Comparison of ENCODE assay signal across 10 cellular contexts in genomic region chr6:144341831-144342527, GRCh38. TPM values are rescaled to one million over a fixed set of nuclear protein-coding genes. Genes with fewer than 3 reads are reported as not detected.
A peak's percentile ranks its signal among the peaks of the same experiment; 100 is the strongest.
DNase-seq lines count a peak whose midpoint lies in the region; ATAC-seq and TF ChIP-seq lines count a peak whose summit lies in the region.
"Had no signal": no experiment of that assay in that cellular context is flagged by ENCODE, and none has a peak within 500 bp of the region (broad histone marks: within the 10 kb centered on the region; RNA-seq: fewer than 3 reads in every experiment).

No MANE protein-coding gene starts in this region.

- TF ChIP-seq CTCF in adrenal gland (IDR thresholded peaks at IDR 0.05) (no peak), gastrocnemius medialis (IDR thresholded peaks at IDR 0.05 in 4 of 5, conservative IDR thresholded peaks at IDR 0.05 in 1 of 5) (no peak), upper lobe of right lung (IDR thresholded peaks at IDR 0.05) (no peak)

- H3K27me3 ChIP-seq in adrenal gland (no peaks in the 10 kb centered on the region), gastrocnemius medialis (no peaks in the 10 kb centered on the region), upper lobe of right lung (no peaks in the 10 kb centered on the region)

- H3K9me3 ChIP-seq in adrenal gland (replicated peaks in 1 of 3): no peaks in the 10 kb centered on the region
- H3K9me3 ChIP-seq in gastrocnemius medialis: no peaks in the 10 kb centered on the region
- no peaks in the 10 kb centered on the region for H3K9me3 ChIP-seq in upper lobe of right lung

- in situ Hi-C loops in gastrocnemius medialis (cut with MboI; ENCODE audit: low sequenced_read_pairs in 4 of 4): no loop called here

- TF ChIP-seq POLR2A in adrenal gland (IDR thresholded peaks at IDR 0.05) (no peak), gastrocnemius medialis (IDR thresholded peaks at IDR 0.05) (no peak)

- WGBS in adrenal gland, 4 donors: 63 to 79% (median 75%) methylated on average over 5 of the region's 5 CpGs

- H3K4me1 ChIP-seq in adrenal gland (replicated peaks in 1 of 2) (peaks cover 37 to 69% of the 10 kb centered on the region in 2 donors), gastrocnemius medialis (peaks cover 36 to 71% of the 10 kb centered on the region in 2 donors), upper lobe of right lung (peaks cover 80% of the 10 kb centered on the region)

- H3K36me3 ChIP-seq in adrenal gland (replicated peaks in 1 of 2) (no peaks in the 10 kb centered on the region), gastrocnemius medialis (no peaks in the 10 kb centered on the region), upper lobe of right lung (no peaks in the 10 kb centered on the region)

- ATAC-seq in GM18868 (IDR thresholded peaks at IDR 0.05; ENCODE audit: unreplicated experiment) (peak; percentile 31), HG03025 (IDR thresholded peaks at IDR 0.05; ENCODE audit: low FRiP score, unreplicated experiment) (peak; percentile 33), gastrocnemius medialis (no peak), upper lobe of right lung (no peak)
- ATAC-seq: activated CD8-positive, alpha-beta memory T cell treated with anti-CD3 and anti-CD28 coated beads, Interleukin-2, amount 10 ng/mL, durations not matched to agents 7 days and 5 days had no signal

- intact Hi-C loops in adrenal gland (cut with DNase I): no loop called here
- intact Hi-C loops in gastrocnemius medialis (cut with DNase I; ENCODE audit: low total_unique reads): no loop called here
- intact Hi-C loops in upper lobe of right lung (cut with DNase I): no loop called here

- H3K4me3 ChIP-seq in adrenal gland (no peak overlapping the region), gastrocnemius medialis (no peak overlapping the region), upper lobe of right lung (no peak overlapping the region)

- H3K27ac ChIP-seq in adrenal gland: peak overlapping the region; percentile 29 to 76 (median 55)
- H3K27ac ChIP-seq in gastrocnemius medialis: peak overlapping the region in 3 of 4 donors; percentile 16 to 47 (median 39)
- no peak overlapping the region for H3K27ac ChIP-seq in upper lobe of right lung
- H3K27ac ChIP-seq: RWPE1 had no signal

- no peak for DNase-seq in adrenal gland
- DNase-seq in gastrocnemius medialis: no peak
- no peak for DNase-seq in upper lobe of right lung
- DNase-seq in activated CD4-positive, CD25-positive, alpha-beta regulatory T cell (lab: John Stamatoyannopoulos, UW): no peak
- no peak for DNase-seq in NCI-H2196 (lab: John Stamatoyannopoulos, UW; ENCODE audit: unreplicated experiment)
- no peak for DNase-seq in DMS79 (lab: John Stamatoyannopoulos, UW)
- DNase-seq: activated CD8-positive, alpha-beta memory T cell treated with anti-CD3 and anti-CD28 coated beads, Interleukin-2, amount 10 ng/mL, durations not matched to agents 7 days and 5 days had no signal

RNA-seq across cellular contexts. Expression of gene UTRN, which starts 56.8 kb away (rescaled TPM):
- total RNA-seq in adrenal gland (100 to 1,000 TPM in 6 of 8 donors, 10 to 100 TPM in 2; 79.6 to 194 (median 125) TPM), gastrocnemius medialis (10 to 100 TPM; 24.1 to 66.3 (median 40.1) TPM), upper lobe of right lung (316 TPM)
- 10 to 100 TPM in 2 of 3 donors, 1 to 10 TPM in 1; 7.6 to 23.0 (median 19.5) TPM for polyA plus RNA-seq in adrenal gland

Comparison
In these comparisons a context has a peak if more than half of its experiments do, and no peak if none do; other contexts are left out.
1. ATAC-seq: peak in GM18868 (single experiment) and HG03025 (single experiment); none in gastrocnemius medialis (0 of 2) and upper lobe of right lung (single experiment).